In genomic region chr3:111667621-111668239, GRCh38 we compare ENCODE assay signal across 1 cellular context.
TF ChIP-seq lines count a peak whose summit lies in the region.

No MANE protein-coding gene starts in this region.

TF ChIP-seq in GM12878, 131 proteins besides CTCF, POLR2A, EP300 and RAD21 (continued from another document):
- TF ChIP-seq USF1 (IDR thresholded peaks at IDR 0.05; ENCODE audit: borderline replicate concordance, extremely low read length, insufficient read depth, low read depth, low read length) (no peak), SPI1 (IDR thresholded peaks at IDR 0.05; ENCODE audit: borderline replicate concordance, insufficient read depth, low read depth, low read length) (0 out of 2 replicates have a peak, but pooled peaks have one; percentile 27), SUZ12 (IDR thresholded peaks at IDR 0.05; ENCODE audit: unreplicated experiment) (no peak), ETV6 (conservative IDR thresholded peaks at IDR 0.05 in 1 of 2, IDR thresholded peaks at IDR 0.05 in 1 of 2; ENCODE audit: borderline replicate concordance in 1 of 2, low read depth in 1 of 2) (peak in 1 of 2 experiments; percentile 96; a peak in 2 of 4 replicates), IRF3 (IDR thresholded peaks at IDR 0.05) (no peak), JUNB (IDR thresholded peaks at IDR 0.05) (no peak), MXI1 (IDR thresholded peaks at IDR 0.05; ENCODE audit: low read depth, low read length) (peak; percentile 76), TCF7 (IDR thresholded peaks at IDR 0.05; ENCODE audit: borderline replicate concordance) (no peak), SRF (IDR thresholded peaks at IDR 0.05; ENCODE audit: low read depth in 2 of 2, low read length in 2 of 2) (no peak), NR2C1 (IDR thresholded peaks at IDR 0.05) (no peak), JUND (IDR thresholded peaks at IDR 0.05; ENCODE audit: low read depth, low read length) (no peak), ATF2 (IDR thresholded peaks at IDR 0.05; ENCODE audit: low read length) (peak; percentile 19), RAD51 (IDR thresholded peaks at IDR 0.05) (peak; percentile 74; the same call in 1 of the 2 replicates), EED (IDR thresholded peaks at IDR 0.05; ENCODE audit: low read depth) (no peak), CEBPB (IDR thresholded peaks at IDR 0.05; ENCODE audit: borderline replicate concordance in 1 of 2, low read depth in 2 of 2, low read length in 2 of 2) (no peak), SP1 (IDR thresholded peaks at IDR 0.05; ENCODE audit: low read depth, low read length) (no peak), CREM (IDR thresholded peaks at IDR 0.05; ENCODE audit: low read depth) (no peak), MAX (IDR thresholded peaks at IDR 0.05; ENCODE audit: low read depth, low read length) (peak; percentile 56; the same call in 1 of the 2 replicates), USF2 (IDR thresholded peaks at IDR 0.05; ENCODE audit: borderline replicate concordance, low read depth, low read length) (no peak; the same call in 1 of the 2 replicates), BMI1 (IDR thresholded peaks at IDR 0.05; ENCODE audit: borderline replicate concordance) (no peak), MTA2 (IDR thresholded peaks at IDR 0.05; ENCODE audit: low read depth) (0 out of 2 replicates have a peak, but pooled peaks have one; percentile 8), TBL1XR1 (IDR thresholded peaks at IDR 0.05; ENCODE audit: low read depth, low read length) (peak; percentile 13; the same call in 1 of the 2 replicates), GABPA (IDR thresholded peaks at IDR 0.05; ENCODE audit: low read depth) (peak; percentile 59; the same call in 1 of the 2 replicates), IKZF2 (IDR thresholded peaks at IDR 0.05) (peak in 1 of 2 experiments; percentile 22; a peak in 1 of 4 replicates), SMAD5 (IDR thresholded peaks at IDR 0.05; ENCODE audit: low read depth) (no peak), ASH2L (IDR thresholded peaks at IDR 0.05; ENCODE audit: borderline replicate concordance, low read depth) (no peak), RUNX3 (IDR thresholded peaks at IDR 0.05; ENCODE audit: low read length) (peak; percentile 45), FOXK2 (IDR thresholded peaks at IDR 0.05) (no peak), CBX5 (IDR thresholded peaks at IDR 0.05; ENCODE audit: low read depth) (no peak), POLR2AphosphoS5 (IDR thresholded peaks at IDR 0.05; ENCODE audit: low read length) (no peak), MEF2A (IDR thresholded peaks at IDR 0.05; ENCODE audit: insufficient read depth, low read depth, low read length) (no peak), IRF4 (IDR thresholded peaks at IDR 0.05; ENCODE audit: low read depth, low read length) (no peak), HSF1 (IDR thresholded peaks at IDR 0.05; ENCODE audit: low read depth, low read length) (peak; percentile 63; the same call in 1 of the 2 replicates)
- TF ChIP-seq, protein P1, sequence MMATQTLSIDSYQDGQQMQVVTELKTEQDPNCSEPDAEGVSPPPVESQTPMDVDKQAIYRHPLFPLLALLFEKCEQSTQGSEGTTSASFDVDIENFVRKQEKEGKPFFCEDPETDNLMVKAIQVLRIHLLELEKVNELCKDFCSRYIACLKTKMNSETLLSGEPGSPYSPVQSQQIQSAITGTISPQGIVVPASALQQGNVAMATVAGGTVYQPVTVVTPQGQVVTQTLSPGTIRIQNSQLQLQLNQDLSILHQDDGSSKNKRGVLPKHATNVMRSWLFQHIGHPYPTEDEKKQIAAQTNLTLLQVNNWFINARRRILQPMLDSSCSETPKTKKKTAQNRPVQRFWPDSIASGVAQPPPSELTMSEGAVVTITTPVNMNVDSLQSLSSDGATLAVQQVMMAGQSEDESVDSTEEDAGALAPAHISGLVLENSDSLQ (IDR thresholded peaks at IDR 0.05): peak; percentile 27; the same call in 1 of the 2 replicates
- TF ChIP-seq, protein P2, sequence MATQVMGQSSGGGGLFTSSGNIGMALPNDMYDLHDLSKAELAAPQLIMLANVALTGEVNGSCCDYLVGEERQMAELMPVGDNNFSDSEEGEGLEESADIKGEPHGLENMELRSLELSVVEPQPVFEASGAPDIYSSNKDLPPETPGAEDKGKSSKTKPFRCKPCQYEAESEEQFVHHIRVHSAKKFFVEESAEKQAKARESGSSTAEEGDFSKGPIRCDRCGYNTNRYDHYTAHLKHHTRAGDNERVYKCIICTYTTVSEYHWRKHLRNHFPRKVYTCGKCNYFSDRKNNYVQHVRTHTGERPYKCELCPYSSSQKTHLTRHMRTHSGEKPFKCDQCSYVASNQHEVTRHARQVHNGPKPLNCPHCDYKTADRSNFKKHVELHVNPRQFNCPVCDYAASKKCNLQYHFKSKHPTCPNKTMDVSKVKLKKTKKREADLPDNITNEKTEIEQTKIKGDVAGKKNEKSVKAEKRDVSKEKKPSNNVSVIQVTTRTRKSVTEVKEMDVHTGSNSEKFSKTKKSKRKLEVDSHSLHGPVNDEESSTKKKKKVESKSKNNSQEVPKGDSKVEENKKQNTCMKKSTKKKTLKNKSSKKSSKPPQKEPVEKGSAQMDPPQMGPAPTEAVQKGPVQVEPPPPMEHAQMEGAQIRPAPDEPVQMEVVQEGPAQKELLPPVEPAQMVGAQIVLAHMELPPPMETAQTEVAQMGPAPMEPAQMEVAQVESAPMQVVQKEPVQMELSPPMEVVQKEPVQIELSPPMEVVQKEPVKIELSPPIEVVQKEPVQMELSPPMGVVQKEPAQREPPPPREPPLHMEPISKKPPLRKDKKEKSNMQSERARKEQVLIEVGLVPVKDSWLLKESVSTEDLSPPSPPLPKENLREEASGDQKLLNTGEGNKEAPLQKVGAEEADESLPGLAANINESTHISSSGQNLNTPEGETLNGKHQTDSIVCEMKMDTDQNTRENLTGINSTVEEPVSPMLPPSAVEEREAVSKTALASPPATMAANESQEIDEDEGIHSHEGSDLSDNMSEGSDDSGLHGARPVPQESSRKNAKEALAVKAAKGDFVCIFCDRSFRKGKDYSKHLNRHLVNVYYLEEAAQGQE (IDR thresholded peaks at IDR 0.05; ENCODE audit: low read depth, low read length): no peak
- TF ChIP-seq, protein P3, sequence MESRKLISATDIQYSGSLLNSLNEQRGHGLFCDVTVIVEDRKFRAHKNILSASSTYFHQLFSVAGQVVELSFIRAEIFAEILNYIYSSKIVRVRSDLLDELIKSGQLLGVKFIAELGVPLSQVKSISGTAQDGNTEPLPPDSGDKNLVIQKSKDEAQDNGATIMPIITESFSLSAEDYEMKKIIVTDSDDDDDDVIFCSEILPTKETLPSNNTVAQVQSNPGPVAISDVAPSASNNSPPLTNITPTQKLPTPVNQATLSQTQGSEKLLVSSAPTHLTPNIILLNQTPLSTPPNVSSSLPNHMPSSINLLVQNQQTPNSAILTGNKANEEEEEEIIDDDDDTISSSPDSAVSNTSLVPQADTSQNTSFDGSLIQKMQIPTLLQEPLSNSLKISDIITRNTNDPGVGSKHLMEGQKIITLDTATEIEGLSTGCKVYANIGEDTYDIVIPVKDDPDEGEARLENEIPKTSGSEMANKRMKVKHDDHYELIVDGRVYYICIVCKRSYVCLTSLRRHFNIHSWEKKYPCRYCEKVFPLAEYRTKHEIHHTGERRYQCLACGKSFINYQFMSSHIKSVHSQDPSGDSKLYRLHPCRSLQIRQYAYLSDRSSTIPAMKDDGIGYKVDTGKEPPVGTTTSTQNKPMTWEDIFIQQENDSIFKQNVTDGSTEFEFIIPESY (IDR thresholded peaks at IDR 0.05): no peak
- TF ChIP-seq, protein P4, sequence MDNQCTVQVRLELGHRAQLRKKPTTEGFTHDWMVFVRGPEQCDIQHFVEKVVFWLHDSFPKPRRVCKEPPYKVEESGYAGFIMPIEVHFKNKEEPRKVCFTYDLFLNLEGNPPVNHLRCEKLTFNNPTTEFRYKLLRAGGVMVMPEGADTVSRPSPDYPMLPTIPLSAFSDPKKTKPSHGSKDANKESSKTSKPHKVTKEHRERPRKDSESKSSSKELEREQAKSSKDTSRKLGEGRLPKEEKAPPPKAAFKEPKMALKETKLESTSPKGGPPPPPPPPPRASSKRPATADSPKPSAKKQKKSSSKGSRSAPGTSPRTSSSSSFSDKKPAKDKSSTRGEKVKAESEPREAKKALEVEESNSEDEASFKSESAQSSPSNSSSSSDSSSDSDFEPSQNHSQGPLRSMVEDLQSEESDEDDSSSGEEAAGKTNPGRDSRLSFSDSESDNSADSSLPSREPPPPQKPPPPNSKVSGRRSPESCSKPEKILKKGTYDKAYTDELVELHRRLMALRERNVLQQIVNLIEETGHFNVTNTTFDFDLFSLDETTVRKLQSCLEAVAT (IDR thresholded peaks at IDR 0.05): peak; percentile 93
- TF ChIP-seq, protein P5, sequence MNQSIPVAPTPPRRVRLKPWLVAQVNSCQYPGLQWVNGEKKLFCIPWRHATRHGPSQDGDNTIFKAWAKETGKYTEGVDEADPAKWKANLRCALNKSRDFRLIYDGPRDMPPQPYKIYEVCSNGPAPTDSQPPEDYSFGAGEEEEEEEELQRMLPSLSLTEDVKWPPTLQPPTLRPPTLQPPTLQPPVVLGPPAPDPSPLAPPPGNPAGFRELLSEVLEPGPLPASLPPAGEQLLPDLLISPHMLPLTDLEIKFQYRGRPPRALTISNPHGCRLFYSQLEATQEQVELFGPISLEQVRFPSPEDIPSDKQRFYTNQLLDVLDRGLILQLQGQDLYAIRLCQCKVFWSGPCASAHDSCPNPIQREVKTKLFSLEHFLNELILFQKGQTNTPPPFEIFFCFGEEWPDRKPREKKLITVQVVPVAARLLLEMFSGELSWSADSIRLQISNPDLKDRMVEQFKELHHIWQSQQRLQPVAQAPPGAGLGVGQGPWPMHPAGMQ (IDR thresholded peaks at IDR 0.05; ENCODE audit: borderline replicate concordance): no peak
TF ChIP-seq in GM12878: peak in this region for 15.
